11 cellular contexts compared by ENCODE assay signal in genomic region chr2:132416996-132417395, GRCh38. TPM values are rescaled to one million over a fixed set of nuclear protein-coding genes. Genes with fewer than 3 reads are reported as not detected.
A peak's percentile ranks its signal among the peaks of the same experiment; 100 is the strongest.
DNase-seq lines count a peak whose midpoint lies in the region; ATAC-seq, FAIRE-seq and TF ChIP-seq lines count a peak whose summit lies in the region.
"Had no signal": no experiment of that assay in that cellular context is flagged by ENCODE, and none has a peak within 500 bp of the region (broad histone marks: within the 10 kb centered on the region; RNA-seq: fewer than 3 reads in every experiment).

No MANE protein-coding gene starts in this region.

- peak; percentile 40 for TF ChIP-seq CTCF in A549 (IDR thresholded peaks at IDR 0.05)
- TF ChIP-seq CTCF in mucosa of descending colon (IDR thresholded peaks at IDR 0.05), result no peak

- no peaks in the 10 kb centered on the region for H3K36me3 ChIP-seq in ectodermal cell (ENCODE audit: control insufficient read depth, insufficient read depth, low read length)
- H3K36me3 ChIP-seq in mucosa of descending colon (ENCODE audit: low read depth), result no peaks in the 10 kb centered on the region
- H3K36me3 ChIP-seq in effector memory CD4-positive, alpha-beta T cell (ENCODE audit: control insufficient read depth, insufficient read depth, low read length), result no peaks in the 10 kb centered on the region
- H3K36me3 ChIP-seq: ovary had no signal

- H3K4me3 ChIP-seq in A549, result peak overlapping the region; percentile 47
- peak overlapping the region; percentile 55 for H3K4me3 ChIP-seq in ectodermal cell (ENCODE audit: insufficient read depth, low read depth, low read length)
- no peak overlapping the region for H3K4me3 ChIP-seq in mucosa of descending colon
- no peak overlapping the region for H3K4me3 ChIP-seq in effector memory CD4-positive, alpha-beta T cell (ENCODE audit: insufficient read depth, low read depth, low read length, poor library complexity, severe bottlenecking)

- TF ChIP-seq EP300 in A549 (IDR thresholded peaks at IDR 0.05), result no peak

- H3K27me3 ChIP-seq in ectodermal cell (ENCODE audit: control insufficient read depth, insufficient read depth, low read length, poor library complexity, severe bottlenecking), result peaks cover 41% of the 10 kb centered on the region
- H3K27me3 ChIP-seq in effector memory CD4-positive, alpha-beta T cell (replicated peaks; ENCODE audit: control insufficient read depth, insufficient read depth, low read length, poor library complexity, severe bottlenecking), result peaks cover 3% of the 10 kb centered on the region
- H3K27me3 ChIP-seq: ovary had no signal

- intact Hi-C loops in mucosa of descending colon (cut with DNase I, micrococcal nuclease), result loop anchor here in 1 of 2 donors (5.0 kb wide), 1 partner anchor 65 kb away; no protein-coding TSS in a partner anchor

- peak overlapping the region; percentile 72 for H3K4me2 ChIP-seq in A549

- H3K27ac ChIP-seq in A549 (peak overlapping the region; percentile 85 to 97), ectodermal cell (ENCODE audit: insufficient read depth, low read depth, low read length, poor library complexity, severe bottlenecking) (no peak overlapping the region)
- no peak overlapping the region for H3K27ac ChIP-seq in effector memory CD4-positive, alpha-beta T cell (ENCODE audit: insufficient read depth, low read length, poor library complexity, severe bottlenecking)
- H3K27ac ChIP-seq: ovary had no signal

- TF ChIP-seq POLR2A in A549 (IDR thresholded peaks at IDR 0.05; ENCODE audit: low read length), result no peak

- CTCF ChIA-PET in A549 (lab: Yijun Ruan, JAX), result interaction anchor here (0.5 to 2.2 kb wide), 6 partner anchors 15 to 133 kb away, joined by 3 to 7 read pairs (median 4); no protein-coding TSS in a partner anchor

- peaks cover 57% of the 10 kb centered on the region for H3K4me1 ChIP-seq in A549
- peaks cover 4% of the 10 kb centered on the region for H3K4me1 ChIP-seq in ectodermal cell (ENCODE audit: control insufficient read depth, insufficient read depth, low read length)
- peaks cover 15% of the 10 kb centered on the region for H3K4me1 ChIP-seq in mucosa of descending colon (ENCODE audit: low read depth)
- no peaks in the 10 kb centered on the region for H3K4me1 ChIP-seq in effector memory CD4-positive, alpha-beta T cell (ENCODE audit: control insufficient read depth, insufficient read depth, low read length, poor library complexity, severe bottlenecking)

- 39% methylated on average over 9 of the region's 9 CpGs for WGBS in A549 (ENCODE audit: missing lambda C conversion rate)
- WGBS in ectodermal cell, 2 experiments, result 94% methylated on average over 9 of the region's 9 CpGs

- ATAC-seq in A549 (peak; percentile 19 to 27), mucosa of descending colon (peak; percentile 0), GM18511 (IDR thresholded peaks at IDR 0.05; ENCODE audit: unreplicated experiment) (no peak)
- ATAC-seq: activated naive CD8-positive, alpha-beta T cell treated with anti-CD3 and anti-CD28 coated beads, Interleukin-2, amount 50 U/mL, for 24 hours had no signal

- TF ChIP-seq RAD21 in A549 (conservative IDR thresholded peaks at IDR 0.05 in 1 of 2, IDR thresholded peaks at IDR 0.05 in 1 of 2), result no peak

- DNase-seq in A549 (ENCODE audit: low read depth in 1 of 2, low spot score in 1 of 2) (peak; percentile 27 to 48), NCI-H345 (lab: John Stamatoyannopoulos, UW) (peak; percentile 58), mucosa of descending colon (peak in 2 of 3 donors; percentile 62 to 71), Kasumi-1 (lab: John Stamatoyannopoulos, UW) (no peak)
- no peak for DNase-seq in activated CD8-positive, alpha-beta memory T cell treated with anti-CD3 and anti-CD28 coated beads, Interleukin-2, amount 50 U/mL, for 4 hours
- no peak for DNase-seq in effector memory CD4-positive, alpha-beta T cell
- DNase-seq: activated CD4-positive, alpha-beta T cell treated with anti-CD3 and anti-CD28 coated beads for 48 hours; activated naive CD8-positive, alpha-beta T cell treated with anti-CD3 and anti-CD28 coated beads, Interleukin-2, amount 50 U/mL, for 24 hours had no signal

- POLR2A ChIA-PET in A549 (lab: Yijun Ruan, JAX), result interaction anchor here (0.7 to 1.8 kb wide), 5 partner anchors 17 to 64 kb away, joined by 3 to 15 read pairs (median 6); no protein-coding TSS in a partner anchor

- FAIRE-seq in A549 (lab: Jason Lieb, UNC), result no peak

- H3K9me3 ChIP-seq in A549 (no peaks in the 10 kb centered on the region), ectodermal cell (ENCODE audit: control insufficient read depth, low read length) (no peaks in the 10 kb centered on the region), mucosa of descending colon (no peaks in the 10 kb centered on the region)
- no peaks in the 10 kb centered on the region for H3K9me3 ChIP-seq in effector memory CD4-positive, alpha-beta T cell (ENCODE audit: control insufficient read depth, low read length)
- H3K9me3 ChIP-seq: ovary had no signal

TF ChIP-seq in A549, 52 proteins besides CTCF, POLR2A, EP300 and RAD21:
- TF ChIP-seq FOSL2 (IDR thresholded peaks at IDR 0.05), result no peak
- TF ChIP-seq FOSL2 (CRISPR knock-in tag; IDR thresholded peaks at IDR 0.05), result no peak
- TF ChIP-seq PBX3 (IDR thresholded peaks at IDR 0.05), result no peak
- TF ChIP-seq RCOR1 (IDR thresholded peaks at IDR 0.05; ENCODE audit: low read depth, low read length), result no peak
- no peak for TF ChIP-seq RFX5 (IDR thresholded peaks at IDR 0.05)
- TF ChIP-seq USF2 (IDR thresholded peaks at IDR 0.05), result no peak
- TF ChIP-seq TP53 (CRISPR knock-in tag; IDR thresholded peaks at IDR 0.05), result no peak
- no peak for TF ChIP-seq ZC3H11A (IDR thresholded peaks at IDR 0.05)
- TF ChIP-seq HDAC2 (IDR thresholded peaks at IDR 0.05), result no peak
- TF ChIP-seq CBX8 (IDR thresholded peaks at IDR 0.05), result no peak
- TF ChIP-seq REST (IDR thresholded peaks at IDR 0.05), result no peak

RNA-seq across cellular contexts. Expression of gene GPR39, which starts 0.4 kb away (rescaled TPM):
- polyA plus RNA-seq in A549 (2011; rRNA removed) (11.8 and 14.4 TPM in 2 replicates), A549 (2017; fragmentation: RNase III; extraction: RNeasy Plus Mini Kit Qiagen cat#74134 plus additional on column Dnase treatment) (11.3 to 13.3 TPM (median 12.1 TPM) in 3 replicates)
- polyA plus RNA-seq in A549 (2012; cell fraction: cytosol; rRNA removed), result 17.4 and 26.0 TPM in 2 replicates
- 41.1 and 67.7 TPM in 2 replicates for polyA plus RNA-seq in A549 (2012; cell fraction: nucleus; rRNA removed)
- polyA minus RNA-seq in A549 (2011; rRNA and poly(A)+ RNA removed), result 87.3 and 92.5 TPM in 2 replicates
- 0.30 TPM for polyA plus RNA-seq in ectodermal cell (2013, experiment 1 of 4)
- 0.12 TPM for polyA plus RNA-seq in ectodermal cell (2013, experiment 2 of 4)
- polyA plus RNA-seq in ectodermal cell (2013, experiment 3 of 4), result 0.11 TPM
- 0.16 TPM for polyA plus RNA-seq in ectodermal cell (2013, experiment 4 of 4)
- total RNA-seq in mucosa of descending colon, result 10 to 100 TPM; 11.6 to 33.7 (median 20.6) TPM

Comparison
In these comparisons a context has a peak if more than half of its experiments do, and no peak if none do; other contexts are left out.
1. DNase-seq: peak in A549 (2 of 2), NCI-H345 (single experiment) and mucosa of descending colon (2 of 3); none in activated CD8-positive, alpha-beta memory T cell treated with anti-CD3 and anti-CD28 coated beads, Interleukin-2, amount 50 U/mL, for 4 hours (single experiment), effector memory CD4-positive, alpha-beta T cell (0 of 3) and Kasumi-1 (0 of 2).
2. H3K27ac ChIP-seq: peak in A549 (2 of 2); none in ectodermal cell (single experiment) and effector memory CD4-positive, alpha-beta T cell (single experiment).
3. H3K4me3 ChIP-seq: peak in A549 (single experiment) and ectodermal cell (single experiment); none in mucosa of descending colon (single experiment) and effector memory CD4-positive, alpha-beta T cell (single experiment).